Comparison of ENCODE assay signal across 8 cellular contexts in genomic region chr20:208937-209566, GRCh38. TPM values are rescaled to one million over a fixed set of nuclear protein-coding genes. Genes with fewer than 3 reads are reported as not detected.
A peak's percentile ranks its signal among the peaks of the same experiment; 100 is the strongest.
DNase-seq lines count a peak whose midpoint lies in the region; ATAC-seq and TF ChIP-seq lines count a peak whose summit lies in the region.

No MANE protein-coding gene starts in this region.

- no peaks in the 10 kb centered on the region for H4K20me1 ChIP-seq in PC-9 (ENCODE audit: insufficient read depth)

- H3K4me3 ChIP-seq in PC-9 (no peak overlapping the region), left lung (no peak overlapping the region), vagina (no peak overlapping the region)

- H3K9me3 ChIP-seq in PC-9 (ENCODE audit: insufficient read depth, low read depth): no peaks in the 10 kb centered on the region
- H3K9me3 ChIP-seq in left lung: no peaks in the 10 kb centered on the region
- no peaks in the 10 kb centered on the region for H3K9me3 ChIP-seq in vagina

- BruUV-seq in PC-9 (replicated peaks; lab: Mats Ljungman, UMichigan): no TSS peak

- H3K4me2 ChIP-seq in PC-9: no peak overlapping the region

- CTCF ChIA-PET in PC-9 (lab: Charles Lee): interaction anchor here (0.6 kb wide), 1 partner anchor 72 kb away, joined by 5 read pairs; no protein-coding TSS in a partner anchor

- no peak overlapping the region for H2AFZ ChIP-seq in PC-9

- H3K27me3 ChIP-seq in PC-9 (ENCODE audit: insufficient read depth, low read depth): peaks cover 74% of the 10 kb centered on the region
- peaks cover 0 to 8% of the 10 kb centered on the region in 2 donors for H3K27me3 ChIP-seq in left lung
- no peaks in the 10 kb centered on the region for H3K27me3 ChIP-seq in vagina

- TF ChIP-seq POLR2A in vagina (IDR thresholded peaks at IDR 0.05): no peak

- peak in 2 of 3 donors; percentile 1 to 9 for DNase-seq in stimulated activated CD4-positive, alpha-beta T cell treated with anti-CD3 and anti-CD28 coated beads, Interleukin-12 subunit alpha, Interleukin-12 subunit beta, amount 100 ng/mL, for 48 hours (ENCODE audit: low read depth in 2 of 3, low spot score in 1 of 3)
- no peak for DNase-seq in stimulated activated CD4-positive, alpha-beta T cell treated with anti-CD3 and anti-CD28 coated beads, Interleukin-4, amount 100 ng/mL, for 1 hour
- DNase-seq in HuH-7.5 (ENCODE audit: low spot score) (peak; percentile 11), PC-9 (peak; percentile 4 to 37), cerebellum (ENCODE audit: low spot score) (peak; percentile 10), left lung (no peak), vagina (ENCODE audit: extremely low spot score in 2 of 2) (no peak), KG1 (lab: John Stamatoyannopoulos, UW) (no peak)

- ATAC-seq in left lung: peak; percentile 89

- POLR2A ChIA-PET in PC-9 (lab: Charles Lee; ENCODE audit: unreplicated experiment): no interaction called here

- no peaks in the 10 kb centered on the region for H3K9me2 ChIP-seq in PC-9 (ENCODE audit: insufficient read depth)

- H3K36me3 ChIP-seq in PC-9 (ENCODE audit: low read depth): no peaks in the 10 kb centered on the region
- H3K36me3 ChIP-seq in left lung: no peaks in the 10 kb centered on the region
- H3K36me3 ChIP-seq in vagina: no peaks in the 10 kb centered on the region

- intact Hi-C loops in PC-9 (cut with micrococcal nuclease; ENCODE audit: unreplicated experiment) (no loop called here), left lung (cut with DNase I) (loop anchor here in 1 of 2 donors (10.0 kb wide), 1 partner anchor 116 kb away; the partner anchor contains the start of gene SOX12), vagina (cut with DNase I) (no loop called here)

- no peaks in the 10 kb centered on the region; the same call in 1 of the 2 replicates for H3F3A ChIP-seq in PC-9 (ENCODE audit: insufficient read depth, low read depth)

- no peaks in the 10 kb centered on the region for H3K4me1 ChIP-seq in PC-9 (replicated peaks; ENCODE audit: insufficient read depth)
- no peaks in the 10 kb centered on the region for H3K4me1 ChIP-seq in left lung
- H3K4me1 ChIP-seq in vagina: no peaks in the 10 kb centered on the region

- no peaks in the 10 kb centered on the region for H3K79me2 ChIP-seq in PC-9 (ENCODE audit: low read depth)

- TF ChIP-seq CTCF in PC-9 (conservative IDR thresholded peaks at IDR 0.05): peak; percentile 56; the same call in 1 of the 2 replicates
- peak; percentile 34 to 45 for TF ChIP-seq CTCF in left lung (IDR thresholded peaks at IDR 0.05)
- peak in 2 of 3 experiments; percentile 8 to 45 for TF ChIP-seq CTCF in vagina (IDR thresholded peaks at IDR 0.05)

- H3K27ac ChIP-seq in PC-9: no peak overlapping the region
- no peak overlapping the region for H3K27ac ChIP-seq in left lung
- H3K27ac ChIP-seq in vagina: no peak overlapping the region

RNA-seq across cellular contexts. Expression of gene DEFB129, which starts 18.0 kb away (rescaled TPM):
- total RNA-seq in PC-9 (2021): not detected in 2 replicates
- total RNA-seq in cerebellum: not detected
- total RNA-seq in left lung: not detected
- total RNA-seq in vagina: not detected

RNA-seq across cellular contexts. Expression of gene DEFB128, which starts 19.5 kb away (rescaled TPM):
- total RNA-seq in PC-9 (2021): not detected in 2 replicates
- not detected for total RNA-seq in cerebellum
- not detected for total RNA-seq in left lung
- not detected for total RNA-seq in vagina

RNA-seq across cellular contexts. Expression of gene DEFB132, which starts 48.5 kb away (rescaled TPM):
- total RNA-seq in PC-9 (2021) (not detected in 2 replicates), cerebellum (not detected), left lung (not detected), vagina (not detected)

RNA-seq across cellular contexts. Expression of gene DEFB127, which starts 51.8 kb away (rescaled TPM):
- total RNA-seq in PC-9 (2021): not detected in 2 replicates
- not detected for total RNA-seq in cerebellum
- total RNA-seq in left lung: not detected
- total RNA-seq in vagina: not detected

Comparison
In these comparisons a context has a peak if more than half of its experiments do, and no peak if none do; other contexts are left out.
1. DNase-seq: peak in stimulated activated CD4-positive, alpha-beta T cell treated with anti-CD3 and anti-CD28 coated beads, Interleukin-12 subunit alpha, Interleukin-12 subunit beta, amount 100 ng/mL, for 48 hours (2 of 3), HuH-7.5 (single experiment), PC-9 (2 of 2) and cerebellum (single experiment); none in stimulated activated CD4-positive, alpha-beta T cell treated with anti-CD3 and anti-CD28 coated beads, Interleukin-4, amount 100 ng/mL, for 1 hour (single experiment), left lung (0 of 2), vagina (0 of 2) and KG1 (single experiment).
2. Peak in every context shown above with its lines, with median percentiles within 50 percentile points of each other: CTCF ChIP-seq.